Comparison of ENCODE assay signal across 34 cellular contexts in genomic region chr10:83941189-83941588, GRCh38.
"Had no signal": no experiment of that assay in that cellular context is flagged by ENCODE, and none has a peak within 500 bp of the region (broad histone marks: within the 10 kb centered on the region; RNA-seq: fewer than 3 reads in every experiment).

No MANE protein-coding gene starts in this region.

- ATAC-seq: activated naive CD4-positive, alpha-beta T cell treated with anti-CD3 and anti-CD28 coated beads, Interleukin-2, amount 50 U/mL, for 72 hours; activated naive CD8-positive, alpha-beta T cell treated with anti-CD3 and anti-CD28 coated beads, Interleukin-2, amount 50 U/mL, for 24 hours; activated T-cell treated with anti-CD3 and anti-CD28 coated beads, Interleukin-2, amount 50 U/mL, for 4 hours; activated T-cell treated with anti-CD3 and anti-CD28 coated beads, Interleukin-2, amount 50 U/mL, for 72 hours; activated T-helper 17 cell treated with anti-CD3 and anti-CD28 coated beads, Interleukin-2, amount 50 U/mL, for 72 hours; body of pancreas had no signal

- H3K4me3 ChIP-seq: adrenal gland, ascending aorta, body of pancreas, breast epithelium, cardiac muscle cell had no signal

- H3K4me1 ChIP-seq: adrenal gland, ascending aorta, body of pancreas, breast epithelium had no signal

- DNase-seq: activated effector memory CD4-positive, alpha-beta T cell treated with anti-CD3 and anti-CD28 coated beads, Interleukin-2, amount 50 U/mL, for 16 hours; activated effector memory CD4-positive, alpha-beta T cell treated with Interleukin-2 at 50 U/mL for 16 hours; activated gamma-delta T cell; activated gamma-delta T cell treated with Interleukin-2 at 50 U/mL for 16 hours; activated naive CD4-positive, alpha-beta T cell; activated naive CD4-positive, alpha-beta T cell treated with anti-CD3 and anti-CD28 coated beads for 36 hours; activated naive CD4-positive, alpha-beta T cell treated with anti-CD3 and anti-CD28 coated beads, Interleukin-2, amount 10 ng/mL, durations not matched to agents 7 days and 5 days; activated naive CD4-positive, alpha-beta T cell treated with anti-CD3 and anti-CD28 coated beads, Interleukin-2, amount 50 U/mL, for 16 hours; activated naive CD4-positive, alpha-beta T cell treated with Interleukin-2 at 50 U/mL for 16 hours; activated naive CD8-positive, alpha-beta T cell treated with anti-CD3 and anti-CD28 coated beads for 36 hours; activated naive CD8-positive, alpha-beta T cell treated with anti-CD3 and anti-CD28 coated beads, Interleukin-2, amount 10 ng/mL, durations not matched to agents 7 days and 5 days; activated naive CD8-positive, alpha-beta T cell treated with anti-CD3 and anti-CD28 coated beads, Interleukin-2, amount 50 U/mL, for 24 hours; activated T-cell treated with anti-CD3 and anti-CD28 coated beads, Interleukin-2, amount 50 U/mL, for 1 hour; activated T-cell treated with anti-CD3 and anti-CD28 coated beads, Interleukin-2, amount 50 U/mL, for 24 hours; activated T-cell treated with anti-CD3 and anti-CD28 coated beads, Interleukin-2, amount 50 U/mL, for 4 hours; activated T-cell treated with anti-CD3 and anti-CD28 coated beads, Interleukin-2, amount 50 U/mL, for 48 hours; activated T-cell treated with anti-CD3 and anti-CD28 coated beads, Interleukin-2, amount 50 U/mL, for 72 hours; adrenal gland; amniotic stem cell; amygdala; anterior cingulate cortex; aorta; body of pancreas; brain microvascular endothelial cell; caudate nucleus; central memory CD4-positive, alpha-beta T cell; cerebellar nuclear complex had no signal

- H3K36me3 ChIP-seq: adrenal gland, ascending aorta, brain microvascular endothelial cell, breast epithelium, cardiac muscle cell had no signal

- H3K9me3 ChIP-seq: adrenal gland, ascending aorta, body of pancreas, breast epithelium had no signal

- FAIRE-seq: astrocyte, bronchial epithelial cell had no signal

- H3K27ac ChIP-seq: adrenal gland, ascending aorta, body of pancreas, brain microvascular endothelial cell, breast epithelium, cardiac muscle cell had no signal

- H3K27me3 ChIP-seq: adrenal gland, ascending aorta, body of pancreas, brain microvascular endothelial cell, breast epithelium, cardiac muscle cell had no signal
